8 cellular contexts compared by ENCODE assay signal in genomic region chr2:150528861-150529801, GRCh38. TPM values are rescaled to one million over a fixed set of nuclear protein-coding genes. Genes with fewer than 3 reads are reported as not detected.
DNase-seq lines count a peak whose midpoint lies in the region; ATAC-seq, FAIRE-seq and TF ChIP-seq lines count a peak whose summit lies in the region.

No MANE protein-coding gene starts in this region.

- no peaks in the 10 kb centered on the region for H3K36me3 Mint-ChIP-seq in brain

- no peaks in the 10 kb centered on the region for H3K79me2 ChIP-seq in Karpas-422 (ENCODE audit: low read length)

- H3K27me3 ChIP-seq in small intestine (ENCODE audit: control insufficient read depth in 2 of 2, insufficient read depth in 2 of 2, low read length in 2 of 2) (no peaks in the 10 kb centered on the region), Karpas-422 (ENCODE audit: low read length) (no peaks in the 10 kb centered on the region)

- H3K4me3 Mint-ChIP-seq in brain = peak overlapping the region in 4 of 5 experiments; percentile 4 to 72 (median 38)

- H3K9ac ChIP-seq in Karpas-422 (ENCODE audit: low read length) = no peak overlapping the region

- TF ChIP-seq POLR2A in A549 (IDR thresholded peaks at IDR 0.05; ENCODE audit: low read length) = no peak

- H4K20me1 ChIP-seq in Karpas-422 (ENCODE audit: insufficient read depth, low read depth, low read length) = no peaks in the 10 kb centered on the region

- H3K4me1 Mint-ChIP-seq in brain = peaks cover 37% of the 10 kb centered on the region

- ATAC-seq in A549 (peak; percentile 71 to 77), GM19463 (IDR thresholded peaks at IDR 0.05; ENCODE audit: unreplicated experiment) (peak; percentile 95), HG03378 (IDR thresholded peaks at IDR 0.05; ENCODE audit: unreplicated experiment) (peak; percentile 89)

- H3K27ac ChIP-seq in A549 (peak overlapping the region; percentile 81 to 85), small intestine (ENCODE audit: low read depth in 1 of 2, low read length in 1 of 2) (no peak overlapping the region), Karpas-422 (ENCODE audit: low read length) (no peak overlapping the region)

- TF ChIP-seq CTCF in A549 (IDR thresholded peaks at IDR 0.05) (no peak), brain (conservative IDR thresholded peaks at IDR 0.05) (no peak)

- H2AFZ ChIP-seq in Karpas-422 (ENCODE audit: low read length) = no peak overlapping the region

- DNase-seq in A549 (ENCODE audit: low read depth in 1 of 2, low spot score in 1 of 2) = peak; percentile 56 to 70
- peak; percentile 18 for DNase-seq in small intestine
- no peak for DNase-seq in activated CD8-positive, alpha-beta memory T cell treated with anti-CD3 and anti-CD28 coated beads, Interleukin-2, amount 50 U/mL, for 4 hours
- no peak for DNase-seq in Karpas-422
- DNase-seq in C1 segment of cervical spinal cord (lab: John Stamatoyannopoulos, UW) = no peak

- H3K4me3 ChIP-seq in A549 = 0 out of 3 replicates have a peak overlapping the region, but pooled peaks have one; percentile 9
- no peak overlapping the region for H3K4me3 ChIP-seq in small intestine (ENCODE audit: low read depth in 1 of 2, low read length in 2 of 2)
- H3K4me3 ChIP-seq in Karpas-422 (ENCODE audit: low read length) = no peak overlapping the region

- peak overlapping the region; percentile 32 to 90 (median 74) for H3K27ac Mint-ChIP-seq in brain

- FAIRE-seq in A549 (lab: Jason Lieb, UNC) (no peak), small intestine (lab: Jason Lieb, UNC) (no peak)

- POLR2A ChIA-PET in A549 (lab: Yijun Ruan, JAX) = interaction anchor here (1.0 to 2.2 kb wide), 4 partner anchors 33 to 82 kb away, joined by 3 to 5 read pairs (median 3); no protein-coding TSS in a partner anchor

- TF ChIP-seq EP300 in A549 (IDR thresholded peaks at IDR 0.05) = peak in 1 of 2 experiments; percentile 70; a peak in 2 of 5 replicates

- no peaks in the 10 kb centered on the region for H3K27me3 Mint-ChIP-seq in brain

- H3K4me1 ChIP-seq in A549 (peaks cover 63% of the 10 kb centered on the region), small intestine (ENCODE audit: control insufficient read depth in 2 of 2, insufficient read depth in 1 of 2, low read depth in 1 of 2, low read length in 1 of 2) (no peaks in the 10 kb centered on the region), Karpas-422 (ENCODE audit: low read length) (no peaks in the 10 kb centered on the region)

- H3K9me2 ChIP-seq in Karpas-422 (replicated peaks; ENCODE audit: insufficient read depth, low read length) = no peaks in the 10 kb centered on the region

- peak in 1 of 2 experiments; percentile 15; a peak in 2 of 5 replicates for TF ChIP-seq RAD21 in A549 (conservative IDR thresholded peaks at IDR 0.05 in 1 of 2, IDR thresholded peaks at IDR 0.05 in 1 of 2)

- peak overlapping the region; percentile 84 for H3K4me2 ChIP-seq in A549
- no peak overlapping the region for H3K4me2 ChIP-seq in Karpas-422 (ENCODE audit: low read depth, low read length, poor library complexity, severe bottlenecking)

- H3K9me3 ChIP-seq in A549 = 0 out of 3 replicates have a peak, but pooled peaks cover 5% of the 10 kb centered on the region
- H3K9me3 ChIP-seq in small intestine (ENCODE audit: control insufficient read depth, low read depth) = no peaks in the 10 kb centered on the region
- no peaks in the 10 kb centered on the region; the same call in 1 of the 2 replicates for H3K9me3 ChIP-seq in Karpas-422 (ENCODE audit: low read length)

- WGBS in A549 (ENCODE audit: missing lambda C conversion rate) = 5% methylated on average over 5 of the region's 5 CpGs
- WGBS in small intestine, 3 donors = 12 to 40% (median 19%) methylated on average over 5 of the region's 5 CpGs

- H3K9me3 Mint-ChIP-seq in brain = peaks cover 0 to 5% (median 1%) of the 10 kb centered on the region in 5 experiments

- CTCF ChIA-PET in A549 (lab: Yijun Ruan, JAX) = interaction anchor here (3.4 kb wide), 1 partner anchor 81 kb away, joined by 17 read pairs; no protein-coding TSS in a partner anchor

- no peaks in the 10 kb centered on the region for H3K36me3 ChIP-seq in small intestine (ENCODE audit: control insufficient read depth in 2 of 2, insufficient read depth in 2 of 2, low read length in 2 of 2)
- no peaks in the 10 kb centered on the region for H3K36me3 ChIP-seq in Karpas-422 (ENCODE audit: insufficient read depth, low read length)

TF ChIP-seq in A549, 52 proteins besides CTCF, POLR2A, EP300 and RAD21 (continues in another document):
- TF ChIP-seq RNF2 (IDR thresholded peaks at IDR 0.05; ENCODE audit: borderline replicate concordance, low read depth) (no peak), JUNB (IDR thresholded peaks at IDR 0.05) (peak; percentile 73), ZFP36 (IDR thresholded peaks at IDR 0.05; ENCODE audit: borderline replicate concordance, partially characterized antibody) (no peak), MAX (IDR thresholded peaks at IDR 0.05) (no peak; the same call in 1 of the 2 replicates), E2F6 (IDR thresholded peaks at IDR 0.05; ENCODE audit: borderline replicate concordance, low read depth) (no peak), CHD2 (IDR thresholded peaks at IDR 0.05; ENCODE audit: low read length, partially characterized antibody) (no peak), SREBF2 (IDR thresholded peaks at IDR 0.05) (no peak), CBX8 (IDR thresholded peaks at IDR 0.05) (no peak), HEYL (CRISPR knock-in tag; IDR thresholded peaks at IDR 0.05) (no peak), KDM1A (IDR thresholded peaks at IDR 0.05; ENCODE audit: low read depth) (no peak), FOXS1 (CRISPR knock-in tag; IDR thresholded peaks at IDR 0.05) (no peak), ESRRA (IDR thresholded peaks at IDR 0.05; ENCODE audit: borderline replicate concordance, low read length) (no peak), HDAC2 (IDR thresholded peaks at IDR 0.05) (no peak), NPAS2 (CRISPR knock-in tag; IDR thresholded peaks at IDR 0.05; ENCODE audit: borderline replicate concordance) (no peak), TP53 (CRISPR knock-in tag; IDR thresholded peaks at IDR 0.05) (no peak), FOSB (CRISPR knock-in tag; IDR thresholded peaks at IDR 0.05) (no peak), EHMT2 (IDR thresholded peaks at IDR 0.05; ENCODE audit: low read depth) (no peak), NFE2L2 (conservative IDR thresholded peaks at IDR 0.05; ENCODE audit: low read length) (no peak), MYC (IDR thresholded peaks at IDR 0.05; ENCODE audit: borderline replicate concordance, low read length) (no peak; the same call in 1 of the 2 replicates), SMC3 (IDR thresholded peaks at IDR 0.05) (no peak; the same call in 2 of the 3 replicates), RFX5 (IDR thresholded peaks at IDR 0.05) (no peak), ELK1 (IDR thresholded peaks at IDR 0.05; ENCODE audit: low read depth, low read length) (no peak), ZC3H11A (IDR thresholded peaks at IDR 0.05) (no peak), JUN (IDR thresholded peaks at IDR 0.05) (peak; percentile 49 to 56; a peak in 2 of 5 replicates), RCOR1 (IDR thresholded peaks at IDR 0.05; ENCODE audit: low read depth, low read length) (no peak), HES2 (IDR thresholded peaks at IDR 0.05) (peak; percentile 33; the same call in 1 of the 2 replicates), ZSCAN20 (CRISPR knock-in tag; IDR thresholded peaks at IDR 0.05) (no peak)
- TF ChIP-seq, protein P1, sequence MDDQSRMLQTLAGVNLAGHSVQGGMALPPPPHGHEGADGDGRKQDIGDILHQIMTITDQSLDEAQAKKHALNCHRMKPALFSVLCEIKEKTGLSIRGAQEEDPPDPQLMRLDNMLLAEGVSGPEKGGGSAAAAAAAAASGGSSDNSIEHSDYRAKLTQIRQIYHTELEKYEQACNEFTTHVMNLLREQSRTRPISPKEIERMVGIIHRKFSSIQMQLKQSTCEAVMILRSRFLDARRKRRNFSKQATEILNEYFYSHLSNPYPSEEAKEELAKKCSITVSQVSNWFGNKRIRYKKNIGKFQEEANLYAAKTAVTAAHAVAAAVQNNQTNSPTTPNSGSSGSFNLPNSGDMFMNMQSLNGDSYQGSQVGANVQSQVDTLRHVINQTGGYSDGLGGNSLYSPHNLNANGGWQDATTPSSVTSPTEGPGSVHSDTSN (IDR thresholded peaks at IDR 0.05) = 0 out of 2 replicates have a peak, but pooled peaks have one; percentile 40

RNA-seq across cellular contexts. Expression of gene RND3, which starts 41.7 kb away (rescaled TPM):
- 127 and 137 TPM in 2 replicates for polyA plus RNA-seq in A549 (2011; rRNA removed)
- 33.7 and 35.9 TPM in 2 replicates for polyA plus RNA-seq in A549 (2012; cell fraction: cytosol; rRNA removed)
- polyA plus RNA-seq in A549 (2012; cell fraction: nucleus; rRNA removed) = 21.6 and 24.5 TPM in 2 replicates
- polyA plus RNA-seq in A549 (2017; fragmentation: RNase III; extraction: RNeasy Plus Mini Kit Qiagen cat#74134 plus additional on column Dnase treatment) = 56.8 to 62.0 TPM (median 61.7 TPM) in 3 replicates
- 137 and 144 TPM in 2 replicates for polyA minus RNA-seq in A549 (2011; rRNA and poly(A)+ RNA removed)
- 1.5 TPM for polyA plus RNA-seq in brain (ENCODE audit: insufficient read depth, low read depth, low replicate concordance)
- 10 to 100 TPM; 14.8 to 28.4 (median 20.6) TPM for polyA plus RNA-seq in small intestine
- not detected in 2 replicates for total RNA-seq in Karpas-422 (2014; rRNA removed; shearing (Covaris generic); ENCODE audit: low replicate concordance)

Comparison
In these comparisons a context has a peak if more than half of its experiments do, and no peak if none do; other contexts are left out.
1. DNase-seq: peak in A549 (2 of 2) and small intestine (single experiment); none in activated CD8-positive, alpha-beta memory T cell treated with anti-CD3 and anti-CD28 coated beads, Interleukin-2, amount 50 U/mL, for 4 hours (single experiment), Karpas-422 (single experiment) and C1 segment of cervical spinal cord (0 of 14).
2. H3K27ac ChIP-seq: peak in A549 (2 of 2); none in small intestine (0 of 2) and Karpas-422 (single experiment).
3. Peak in every context shown above with its lines, with median percentiles within 50 percentile points of each other: ATAC-seq.